12 cellular contexts compared by ENCODE assay signal in genomic region chr11:126102436-126102894, GRCh38. TPM values are rescaled to one million over a fixed set of nuclear protein-coding genes. Genes with fewer than 3 reads are reported as not detected.
DNase-seq lines count a peak whose midpoint lies in the region; ATAC-seq, FAIRE-seq and TF ChIP-seq lines count a peak whose summit lies in the region.
"Had no signal": no experiment of that assay in that cellular context is flagged by ENCODE, and none has a peak within 500 bp of the region (broad histone marks: within the 10 kb centered on the region; RNA-seq: fewer than 3 reads in every experiment).

No MANE protein-coding gene starts in this region.

- POLR2A ChIA-PET in H1 (lab: Charles Lee; ENCODE audit: partially characterized antibody), result interaction anchor here (1.4 to 2.1 kb wide), 3 partner anchors 10 to 20 kb away, joined by 3 to 6 read pairs (median 6); no protein-coding TSS in a partner anchor
- POLR2A ChIA-PET in HEK293T (lab: Yijun Ruan, JAX), result interaction anchor here (2.8 kb wide), 1 partner anchor 12 kb away, joined by 12 read pairs; no protein-coding TSS in a partner anchor

- peak overlapping the region; percentile 98 for H2BK20ac ChIP-seq in H1 (ENCODE audit: low read length)

- no peak overlapping the region for H2AFZ ChIP-seq in H1 (ENCODE audit: low read length)

- peak overlapping the region; percentile 48 for H3K18ac ChIP-seq in H1 (ENCODE audit: extremely low read depth, low read length)

- no peaks in the 10 kb centered on the region for H3K36me3 ChIP-seq in H1 (ENCODE audit: control insufficient read depth in 2 of 4, insufficient read depth in 4 of 4, low read length in 3 of 4)
- H3K36me3 ChIP-seq in muscle layer of colon (ENCODE audit: insufficient read depth, low read length), result no peaks in the 10 kb centered on the region

- no peak overlapping the region for H3K56ac ChIP-seq in H1 (replicated peaks; ENCODE audit: insufficient read length, low read depth, low read length)

- H3K27me3 ChIP-seq in H1 (replicated peaks in 1 of 4; ENCODE audit: control insufficient read depth in 3 of 4, extremely low read depth in 1 of 4, insufficient read depth in 3 of 4, low read length in 3 of 4), result no peaks in the 10 kb centered on the region; a peak in 1 of 7 replicates
- no peaks in the 10 kb centered on the region for H3K27me3 ChIP-seq in muscle layer of colon (ENCODE audit: control insufficient read depth in 1 of 2, insufficient read depth in 2 of 2, low read length in 2 of 2)
- H3K27me3 ChIP-seq: dorsolateral prefrontal cortex had no signal

- H3K9me3 ChIP-seq in H1 (ENCODE audit: insufficient read depth in 2 of 2, low read depth in 1 of 2, low read length in 1 of 2) (no peaks in the 10 kb centered on the region), muscle layer of colon (ENCODE audit: low read length) (no peaks in the 10 kb centered on the region)

- WGBS in H1 (ENCODE audit: extremely low coverage in 1 of 2, insufficient coverage in 1 of 2, insufficient read length in 1 of 2, insufficient replicate concordance in 2 of 2, low coverage in 1 of 2, low lambda C conversion rate in 2 of 2, missing lambda C conversion rate in 1 of 2), 2 experiments, result 64% methylated on average over 6 of the region's 6 CpGs; no CpG with 5 or more reads in 1 of the 2 experiments

- H2BK5ac ChIP-seq in H1 (ENCODE audit: low read depth, low read length), result 0 out of 2 replicates have a peak overlapping the region, but pooled peaks have one; percentile 81

- H3K27ac ChIP-seq in H1 (ENCODE audit: low read depth, low read length) (no peak overlapping the region), muscle layer of colon (ENCODE audit: low read depth, low read length) (peak overlapping the region; percentile 2)

- 0 out of 2 replicates have a peak, but pooled peaks cover 3% of the 10 kb centered on the region for H3K23me2 ChIP-seq in H1 (ENCODE audit: low read depth, low read length)

- no peak overlapping the region for H3K4ac ChIP-seq in H1 (replicated peaks; ENCODE audit: insufficient read length, low read depth, low read length)

- no peaks in the 10 kb centered on the region for H4K20me1 ChIP-seq in H1 (replicated peaks in 1 of 2; ENCODE audit: control insufficient read depth in 1 of 2, insufficient read depth in 2 of 2, low read length in 2 of 2)

- no peaks in the 10 kb centered on the region for H3K79me1 ChIP-seq in H1 (ENCODE audit: low read depth, low read length)

- no peak overlapping the region for H4K5ac ChIP-seq in H1 (ENCODE audit: insufficient read length, low read depth, low read length)

- no peak for TF ChIP-seq CTCF in H1 (IDR thresholded peaks at IDR 0.05; ENCODE audit: control extremely low read depth in 1 of 3, insufficient read depth in 1 of 3, low read depth in 1 of 3, low read length in 3 of 3)

- ATAC-seq in GM19023 (IDR thresholded peaks at IDR 0.05; ENCODE audit: unreplicated experiment) (no peak), HG02840 (IDR thresholded peaks at IDR 0.05; ENCODE audit: low FRiP score, unreplicated experiment) (no peak)

- H3K4me2 ChIP-seq in H1 (ENCODE audit: insufficient read depth in 1 of 2, low read depth in 2 of 2, low read length in 2 of 2), result no peak overlapping the region

- peak overlapping the region; percentile 18 for H2BK120ac ChIP-seq in H1 (replicated peaks; ENCODE audit: low read depth, low read length)

- no peak for FAIRE-seq in H1 (lab: Jason Lieb, UNC)

- H3K4me3 ChIP-seq in H1 (ENCODE audit: extremely low read depth in 1 of 4, insufficient read depth in 2 of 4, low read depth in 3 of 4, low read length in 4 of 4), result no peak overlapping the region
- H3K4me3 ChIP-seq in muscle layer of colon (ENCODE audit: low read depth in 1 of 2, low read length in 2 of 2), result peak overlapping the region in 1 of 2 donors; percentile 13
- H3K4me3 ChIP-seq: dorsolateral prefrontal cortex had no signal

- DNase-seq in DMS 273 treated with DMSO at 0.1 percent for 48 hours (lab: John Stamatoyannopoulos, UW), result peak; percentile 17
- peak; percentile 69 for DNase-seq in MV-4-11 (lab: John Stamatoyannopoulos, UW)
- DNase-seq in H1 (ENCODE audit: low read depth in 1 of 2, low spot score in 2 of 2), result no peak
- no peak for DNase-seq in HEK293T (ENCODE audit: extremely low spot score)
- DNase-seq in NCI-H345 treated with DMSO at 0.1 percent for 48 hours (lab: John Stamatoyannopoulos, UW; ENCODE audit: unreplicated experiment), result no peak
- DNase-seq: activated T-cell treated with anti-CD3 and anti-CD28 coated beads, Interleukin-2, amount 50 U/mL, for 1 hour; immature natural killer cell; NCI-H2081 had no signal

- H3K14ac ChIP-seq in H1 (ENCODE audit: insufficient read length), result no peak overlapping the region

- peak overlapping the region; percentile 47 for H4K91ac ChIP-seq in H1 (replicated peaks; ENCODE audit: insufficient read length, low read length)

- no peaks in the 10 kb centered on the region for H3K79me2 ChIP-seq in H1 (ENCODE audit: control insufficient read depth in 1 of 2, insufficient read depth in 2 of 2, low read length in 2 of 2)

- H4K8ac ChIP-seq in H1 (ENCODE audit: extremely low read depth, insufficient read depth, low read length), result no peak overlapping the region

- H3K23ac ChIP-seq in H1 (ENCODE audit: insufficient read length), result no peak overlapping the region

- H2AK5ac ChIP-seq in H1 (ENCODE audit: low read depth, low read length), result peak overlapping the region; percentile 29; the same call in 1 of the 2 replicates

- TF ChIP-seq EP300 in H1 (IDR thresholded peaks at IDR 0.05; ENCODE audit: borderline replicate concordance in 1 of 2, low read depth in 2 of 2, low read length in 2 of 2), result no peak

- H2BK15ac ChIP-seq in H1 (ENCODE audit: low read length), result peak overlapping the region; percentile 98

- H2BK12ac ChIP-seq in H1 (ENCODE audit: low read depth, low read length), result peak overlapping the region; percentile 80

- TF ChIP-seq RAD21 in H1 (IDR thresholded peaks at IDR 0.05 in 1 of 2, conservative IDR thresholded peaks at IDR 0.05 in 1 of 2; ENCODE audit: low read depth in 2 of 2, low read length in 2 of 2), result no peak

- H3K4me1 ChIP-seq in H1 (replicated peaks in 1 of 4; ENCODE audit: control insufficient read depth in 3 of 4, insufficient read depth in 4 of 4, low read length in 3 of 4) (peaks cover 7 to 35% (median 18%) of the 10 kb centered on the region in 4 experiments), muscle layer of colon (ENCODE audit: insufficient read depth, low read length) (peaks cover 24% of the 10 kb centered on the region)

- no peak for TF ChIP-seq POLR2A in H1 (IDR thresholded peaks at IDR 0.05; ENCODE audit: control extremely low read depth in 1 of 2, low read depth in 2 of 2, low read length in 2 of 2)

- CTCF ChIA-PET in H1 (lab: Charles Lee; ENCODE audit: partially characterized antibody), result interaction anchor here (1.3 to 6.4 kb wide), 6 partner anchors 13 to 86 kb away, joined by 3 to 42 read pairs (median 6); no protein-coding TSS in a partner anchor
- CTCF ChIA-PET in HEK293T (lab: Yijun Ruan, JAX), result no interaction called here

- H3K9ac ChIP-seq in H1 (replicated peaks in 1 of 4; ENCODE audit: extremely low read depth in 1 of 4, low read depth in 3 of 4, low read length in 3 of 4) (no peak overlapping the region), muscle layer of colon (ENCODE audit: low read length) (peak overlapping the region; percentile 24)

TF ChIP-seq in H1, 55 proteins besides CTCF, POLR2A, EP300 and RAD21 (continues in another document):
- TF ChIP-seq YY1 (IDR thresholded peaks at IDR 0.05; ENCODE audit: low read depth, low read length) (no peak), CBX8 (IDR thresholded peaks at IDR 0.05; ENCODE audit: borderline replicate concordance, low read depth, low read length) (no peak), TCF12 (IDR thresholded peaks at IDR 0.05; ENCODE audit: low read depth, low read length) (no peak), SRF (IDR thresholded peaks at IDR 0.05; ENCODE audit: low read depth, low read length) (no peak), CHD1 (IDR thresholded peaks at IDR 0.05; ENCODE audit: low read depth, low read length) (no peak), ASH2L (IDR thresholded peaks at IDR 0.05; ENCODE audit: low read length) (no peak), PHF8 (conservative IDR thresholded peaks at IDR 0.05; ENCODE audit: low read depth, low read length) (no peak), SP2 (IDR thresholded peaks at IDR 0.05; ENCODE audit: low read length) (no peak), TAF7 (optimal IDR thresholded peaks at IDR 0.05; ENCODE audit: borderline replicate concordance, low read depth, low read length) (no peak), TEAD4 (IDR thresholded peaks at IDR 0.05; ENCODE audit: low read depth, low read length) (no peak), POU5F1 (IDR thresholded peaks at IDR 0.05; ENCODE audit: low read depth, low read length) (no peak), ZNF274 (IDR thresholded peaks at IDR 0.05; ENCODE audit: borderline replicate concordance, extremely low read depth, low read length) (no peak)

TF ChIP-seq in HEK293T, 16 proteins besides CTCF, POLR2A, EP300 and RAD21 (continues in another document):
- TF ChIP-seq ELF4 (IDR thresholded peaks at IDR 0.05), result no peak
- no peak for TF ChIP-seq FOXK2 (IDR thresholded peaks at IDR 0.05)
- no peak for TF ChIP-seq BHLHE40 (IDR thresholded peaks at IDR 0.05; ENCODE audit: borderline replicate concordance)
- TF ChIP-seq NFRKB (IDR thresholded peaks at IDR 0.05), result no peak
- no peak for TF ChIP-seq SP1 (IDR thresholded peaks at IDR 0.05)
- no peak for TF ChIP-seq PKNOX1 (IDR thresholded peaks at IDR 0.05)
- TF ChIP-seq LEF1 (IDR thresholded peaks at IDR 0.05; ENCODE audit: borderline replicate concordance), result no peak
- TF ChIP-seq SUZ12 (IDR thresholded peaks at IDR 0.05), result no peak
- TF ChIP-seq ARNT (IDR thresholded peaks at IDR 0.05), result no peak
- no peak for TF ChIP-seq TARDBP (IDR thresholded peaks at IDR 0.05)
- TF ChIP-seq FOXM1 (IDR thresholded peaks at IDR 0.05; ENCODE audit: borderline replicate concordance), result no peak

RNA-seq across cellular contexts. Expression of gene CDON, which starts 39.8 kb away (rescaled TPM):
- total RNA-seq in H1 (2021; fragmentation: NEBNext Ultra II Directional; extraction: Animal tissue kit (Norgen Biotek cat#: 25700)), result 32.5 and 32.9 TPM in 2 replicates
- 11.0 and 11.5 TPM in 2 replicates for polyA plus RNA-seq in H1 (2011; rRNA removed)
- 9.9 TPM for polyA plus RNA-seq in H1 (2011; cell fraction: cytosol; rRNA removed)
- 17.0 TPM for polyA plus RNA-seq in H1 (2011; cell fraction: nucleus; rRNA removed)
- polyA plus RNA-seq in H1 (2012, experiment 1 of 2), result 8.7 to 16.6 TPM (median 13.3 TPM) in 4 replicates
- 1.1 TPM for polyA plus RNA-seq in H1 (2012, experiment 2 of 2)
- polyA plus RNA-seq in H1 (2013, experiment 1 of 2), result 13.0 TPM
- 14.4 TPM for polyA plus RNA-seq in H1 (2013, experiment 2 of 2)
- 38.4 and 52.2 TPM in 2 replicates for polyA minus RNA-seq in H1 (2011; rRNA and poly(A)+ RNA removed)
- 25.5 TPM for polyA minus RNA-seq in H1 (2011; cell fraction: cytosol; rRNA and poly(A)+ RNA removed)
- polyA minus RNA-seq in H1 (2011; cell fraction: nucleus; rRNA and poly(A)+ RNA removed), result 43.3 TPM
- polyA plus RNA-seq: immature natural killer cell had no signal

Comparison
In these comparisons a context has a peak if more than half of its experiments do, and no peak if none do; other contexts are left out.
1. DNase-seq: peak in DMS 273 treated with DMSO at 0.1 percent for 48 hours (single experiment) and MV-4-11 (single experiment); none in H1 (0 of 2), HEK293T (single experiment) and NCI-H345 treated with DMSO at 0.1 percent for 48 hours (single experiment).